Comparison of ENCODE assay signal across 27 cellular contexts in genomic region chr15:65195542-65196026, GRCh38. TPM values are rescaled to one million over a fixed set of nuclear protein-coding genes. Genes with fewer than 3 reads are reported as not detected.
DNase-seq lines count a peak whose midpoint lies in the region; ATAC-seq and TF ChIP-seq lines count a peak whose summit lies in the region.
"Had no signal": no experiment of that assay in that cellular context is flagged by ENCODE, and none has a peak within 500 bp of the region (broad histone marks: within the 10 kb centered on the region; RNA-seq: fewer than 3 reads in every experiment).

No MANE protein-coding gene starts in this region.

- H3K4ac ChIP-seq in mesenchymal stem cell (ENCODE audit: low read depth in 1 of 2, low read length in 2 of 2): no peak overlapping the region

- no peak overlapping the region for H3K14ac ChIP-seq in mesenchymal stem cell (ENCODE audit: low read length in 2 of 2)

- H3K36me3 ChIP-seq in esophagus squamous epithelium (no peaks in the 10 kb centered on the region), mesenchymal stem cell (ENCODE audit: control insufficient read depth in 1 of 2, insufficient read depth in 2 of 2, low read depth in 1 of 2, low read length in 2 of 2) (no peaks in the 10 kb centered on the region), suprapubic skin (peaks cover 5% of the 10 kb centered on the region)
- H3K36me3 ChIP-seq: pancreas, right lobe of liver had no signal

- no peaks in the 10 kb centered on the region for H3K4me1 Mint-ChIP-seq in activated naive CD8-positive, alpha-beta T cell treated with anti-CD3 and anti-CD28 coated beads for 36 hours
- H3K4me1 Mint-ChIP-seq: CD4-positive, CD25-positive, alpha-beta regulatory T cell; central memory CD8-positive, alpha-beta T cell had no signal

- ATAC-seq in GM19023 (IDR thresholded peaks at IDR 0.05; ENCODE audit: unreplicated experiment): no peak
- ATAC-seq in GM18520 (IDR thresholded peaks at IDR 0.05; ENCODE audit: unreplicated experiment): no peak
- ATAC-seq: right lobe of liver had no signal

- H3K4me3 Mint-ChIP-seq in activated naive CD8-positive, alpha-beta T cell treated with anti-CD3 and anti-CD28 coated beads for 36 hours: no peak overlapping the region
- H3K4me3 Mint-ChIP-seq: activated naive CD4-positive, alpha-beta T cell treated with anti-CD3 and anti-CD28 coated beads for 36 hours; CD4-positive, CD25-positive, alpha-beta regulatory T cell; central memory CD8-positive, alpha-beta T cell; mesothelial cell of epicardium; stimulated activated naive CD8-positive, alpha-beta T cell treated with anti-CD3 and anti-CD28 coated beads, Interleukin-15, Interleukin-2, amounts not matched to agents 100 ng/mL and 50 ng/mL, for 24 hours; T-helper 1 cell treated with Interleukin-12 subunit alpha and Interleukin-12 subunit beta and Interleukin-4 antibody, amounts not matched to agents 30 μg/mL and 1 μg/mL, for 36 hours had no signal

- no peak overlapping the region for H3K4me2 ChIP-seq in mesenchymal stem cell (ENCODE audit: low read length, poor library complexity, severe bottlenecking)

- peak overlapping the region; percentile 42 for H3K9ac ChIP-seq in mesenchymal stem cell (ENCODE audit: low read length)

- H3K27me3 ChIP-seq in esophagus squamous epithelium (no peaks in the 10 kb centered on the region), mesenchymal stem cell (ENCODE audit: control insufficient read depth in 1 of 2, insufficient read depth in 1 of 2, low read length in 2 of 2) (peaks cover 0 to 3% of the 10 kb centered on the region in 2 experiments), suprapubic skin (no peaks in the 10 kb centered on the region)
- H3K27me3 ChIP-seq: pancreas, right lobe of liver had no signal

- H3K4me3 ChIP-seq in esophagus squamous epithelium (no peak overlapping the region), mesenchymal stem cell (ENCODE audit: insufficient read depth in 1 of 2, low read depth in 1 of 2, low read length in 2 of 2) (no peak overlapping the region), suprapubic skin (no peak overlapping the region)
- H3K4me3 ChIP-seq: pancreas, right lobe of liver had no signal

- no peak overlapping the region for H2AFZ ChIP-seq in mesenchymal stem cell (ENCODE audit: low read depth, low read length)

- no peak overlapping the region for H2BK12ac ChIP-seq in mesenchymal stem cell (ENCODE audit: low read length in 2 of 2)

- H2BK5ac ChIP-seq in mesenchymal stem cell (ENCODE audit: low read depth, low read length, poor library complexity, severe bottlenecking): no peak overlapping the region

- H4K8ac ChIP-seq in mesenchymal stem cell (ENCODE audit: low read length): no peak overlapping the region

- no peak overlapping the region for H3K23ac ChIP-seq in mesenchymal stem cell (ENCODE audit: low read length in 2 of 2)

- H3K4me1 ChIP-seq in esophagus squamous epithelium (peaks cover 0 to 29% (median 0%) of the 10 kb centered on the region in 3 donors), mesenchymal stem cell (ENCODE audit: control insufficient read depth, insufficient read depth, low read depth, low read length) (no peaks in the 10 kb centered on the region), suprapubic skin (peaks cover 7% of the 10 kb centered on the region)
- H3K4me1 ChIP-seq: pancreas, right lobe of liver had no signal

- H3K36me3 Mint-ChIP-seq in activated naive CD8-positive, alpha-beta T cell treated with anti-CD3 and anti-CD28 coated beads for 36 hours: no peaks in the 10 kb centered on the region
- H3K36me3 Mint-ChIP-seq: CD4-positive, CD25-positive, alpha-beta regulatory T cell; mesothelial cell of epicardium had no signal

- no peak overlapping the region for H2AK5ac ChIP-seq in mesenchymal stem cell (ENCODE audit: low read length, severe bottlenecking)

- H3K18ac ChIP-seq in mesenchymal stem cell (ENCODE audit: low read depth in 1 of 2, low read length in 2 of 2): no peak overlapping the region

- H3K27ac ChIP-seq in esophagus squamous epithelium (peak overlapping the region in 3 of 4 donors; percentile 53 to 81 (median 70)), mesenchymal stem cell (ENCODE audit: low read length, poor library complexity, severe bottlenecking) (no peak overlapping the region), suprapubic skin (peak overlapping the region; percentile 60)
- H3K27ac ChIP-seq: 22Rv1, pancreas, right lobe of liver had no signal

- peak; percentile 13 for DNase-seq in DMS 273 (lab: John Stamatoyannopoulos, UW; ENCODE audit: unreplicated experiment)
- DNase-seq in DMS 273 treated with DMSO at 0.1 percent for 48 hours (lab: John Stamatoyannopoulos, UW): no peak
- no peak for DNase-seq in esophagus squamous epithelium (lab: John Stamatoyannopoulos, UW)
- no peak for DNase-seq in mesenchymal stem cell
- DNase-seq in suprapubic skin (ENCODE audit: low spot score in 2 of 2): no peak
- DNase-seq in activated naive CD8-positive, alpha-beta T cell treated with anti-CD3 and anti-CD28 coated beads for 36 hours: no peak
- DNase-seq: activated CD4-positive, alpha-beta T cell treated with anti-CD3 and anti-CD28 coated beads for 48 hours; activated naive CD4-positive, alpha-beta T cell treated with anti-CD3 and anti-CD28 coated beads for 36 hours; activated T-cell treated with anti-CD3 and anti-CD28 coated beads, Interleukin-2, amount 50 U/mL, for 48 hours; CD4-positive, CD25-positive, alpha-beta regulatory T cell; glutamatergic neuron; HCEC 1CT; NCI-H1694 treated with DMSO at 0.1 percent for 48 hours; pancreas; right lobe of liver; stimulated activated CD4-positive, alpha-beta T cell treated with anti-CD3 and anti-CD28 coated beads, Interleukin-15, amount 100 ng/mL, for 24 hours; trophoblast cell had no signal

- H3K27me3 Mint-ChIP-seq in activated naive CD8-positive, alpha-beta T cell treated with anti-CD3 and anti-CD28 coated beads for 36 hours: no peaks in the 10 kb centered on the region
- H3K27me3 Mint-ChIP-seq: CD4-positive, CD25-positive, alpha-beta regulatory T cell; central memory CD8-positive, alpha-beta T cell; stimulated activated naive CD8-positive, alpha-beta T cell treated with anti-CD3 and anti-CD28 coated beads, Interleukin-15, Interleukin-2, amounts not matched to agents 100 ng/mL and 50 ng/mL, for 24 hours had no signal

- no peak overlapping the region for H3K27ac Mint-ChIP-seq in activated naive CD8-positive, alpha-beta T cell treated with anti-CD3 and anti-CD28 coated beads for 36 hours
- H3K27ac Mint-ChIP-seq: activated naive CD4-positive, alpha-beta T cell treated with anti-CD3 and anti-CD28 coated beads for 36 hours; mesothelial cell of epicardium; stimulated activated naive CD8-positive, alpha-beta T cell treated with anti-CD3 and anti-CD28 coated beads, Interleukin-15, Interleukin-2, amounts not matched to agents 100 ng/mL and 50 ng/mL, for 24 hours; T-helper 1 cell treated with Interleukin-12 subunit alpha and Interleukin-12 subunit beta and Interleukin-4 antibody, amounts not matched to agents 30 μg/mL and 1 μg/mL, for 36 hours had no signal

- H2BK15ac ChIP-seq in mesenchymal stem cell (ENCODE audit: low read depth, poor library complexity, severe bottlenecking): no peak overlapping the region

- H3K79me1 ChIP-seq in mesenchymal stem cell (replicated peaks; ENCODE audit: low read length, poor library complexity, severe bottlenecking): no peaks in the 10 kb centered on the region

- H2BK120ac ChIP-seq in mesenchymal stem cell (ENCODE audit: low read depth, low read length): no peak overlapping the region

- H3K9me3 ChIP-seq in esophagus squamous epithelium (no peaks in the 10 kb centered on the region), mesenchymal stem cell (ENCODE audit: control insufficient read depth, low read length) (no peaks in the 10 kb centered on the region), suprapubic skin (no peaks in the 10 kb centered on the region)
- H3K9me3 ChIP-seq: pancreas, right lobe of liver had no signal

- WGBS in esophagus squamous epithelium, 2 donors: 64 to 74% methylated on average over 6 of the region's 6 CpGs
- WGBS in mesenchymal stem cell: 87% methylated on average over 6 of the region's 6 CpGs
- 70% methylated on average over 6 of the region's 6 CpGs for WGBS in suprapubic skin

- intact Hi-C loops in esophagus squamous epithelium (cut with DNase I): loop anchor here (5.0 kb wide), 1 partner anchor 82 kb away; no protein-coding TSS in a partner anchor

- TF ChIP-seq CTCF in esophagus squamous epithelium (IDR thresholded peaks at IDR 0.05): no peak
- TF ChIP-seq CTCF in suprapubic skin (IDR thresholded peaks at IDR 0.05): no peak

- H3K9me3 Mint-ChIP-seq in activated naive CD8-positive, alpha-beta T cell treated with anti-CD3 and anti-CD28 coated beads for 36 hours: no peaks in the 10 kb centered on the region
- H3K9me3 Mint-ChIP-seq: activated naive CD4-positive, alpha-beta T cell treated with anti-CD3 and anti-CD28 coated beads for 36 hours; CD4-positive, CD25-positive, alpha-beta regulatory T cell; central memory CD8-positive, alpha-beta T cell; mesothelial cell of epicardium; stimulated activated naive CD8-positive, alpha-beta T cell treated with anti-CD3 and anti-CD28 coated beads, Interleukin-15, Interleukin-2, amounts not matched to agents 100 ng/mL and 50 ng/mL, for 24 hours; T-helper 1 cell treated with Interleukin-12 subunit alpha and Interleukin-12 subunit beta and Interleukin-4 antibody, amounts not matched to agents 30 μg/mL and 1 μg/mL, for 36 hours had no signal

- TF ChIP-seq EP300 in suprapubic skin (IDR thresholded peaks at IDR 0.05): no peak

- H4K91ac ChIP-seq in mesenchymal stem cell (ENCODE audit: low read length): no peak overlapping the region

- TF ChIP-seq POLR2A in esophagus squamous epithelium (IDR thresholded peaks at IDR 0.05) (no peak), suprapubic skin (IDR thresholded peaks at IDR 0.05) (no peak)

RNA-seq across cellular contexts. Expression of gene CLPX, which starts 10.4 kb away (rescaled TPM):
- total RNA-seq in esophagus squamous epithelium (10 to 100 TPM; 51.0 to 57.4 (median 54.1) TPM), suprapubic skin (100 to 1,000 TPM in 1 of 4 donors, 10 to 100 TPM in 3; 45.5 to 103 (median 58.3) TPM)
- 18.8 TPM for polyA plus RNA-seq in mesenchymal stem cell (2013, experiment 1 of 2)
- polyA plus RNA-seq in mesenchymal stem cell (2013, experiment 2 of 2): 20.7 TPM
- total RNA-seq in activated naive CD8-positive, alpha-beta T cell treated with anti-CD3 and anti-CD28 coated beads for 36 hours: 10 to 100 TPM; 70.6 to 74.9 TPM

RNA-seq across cellular contexts. Expression of gene CILP, which starts 15.7 kb away (rescaled TPM):
- 10 to 100 TPM in 1 of 4 donors, 1 to 10 TPM in 3; 2.5 to 78.0 (median 5.5) TPM for total RNA-seq in esophagus squamous epithelium
- 0.06 TPM for polyA plus RNA-seq in mesenchymal stem cell (2013, experiment 1 of 2)
- polyA plus RNA-seq in mesenchymal stem cell (2013, experiment 2 of 2): 0.05 TPM
- total RNA-seq in suprapubic skin: 10 to 100 TPM in 3 of 4 donors, 1 to 10 TPM in 1; 2.7 to 15.2 (median 11.3) TPM
- not detected for total RNA-seq in activated naive CD8-positive, alpha-beta T cell treated with anti-CD3 and anti-CD28 coated beads for 36 hours
- total RNA-seq: activated naive CD4-positive, alpha-beta T cell treated with anti-CD3 and anti-CD28 coated beads for 36 hours; dermis microvascular lymphatic vessel endothelial cell; HepG2; RPMI7951 had no signal
- polyA plus RNA-seq: CD4-positive, CD25-positive, alpha-beta regulatory T cell had no signal
